In genomic region chr20:10634683-10635411, GRCh38 we compare ENCODE assay signal across 12 cellular contexts. TPM values are rescaled to one million over a fixed set of nuclear protein-coding genes. Genes with fewer than 3 reads are reported as not detected.
DNase-seq lines count a peak whose midpoint lies in the region; ATAC-seq and TF ChIP-seq lines count a peak whose summit lies in the region.
"Had no signal": no experiment of that assay in that cellular context is flagged by ENCODE, and none has a peak within 500 bp of the region (broad histone marks: within the 10 kb centered on the region; RNA-seq: fewer than 3 reads in every experiment).

No MANE protein-coding gene starts in this region.

- H3K9ac ChIP-seq in skeletal muscle satellite cell (ENCODE audit: low read depth, low read length), result no peak overlapping the region

- no peaks in the 10 kb centered on the region for H3K27me3 Mint-ChIP-seq in stimulated activated naive CD8-positive, alpha-beta T cell treated with anti-CD3 and anti-CD28 coated beads, Interleukin-15, amount 100 ng/mL, for 72 hours

- no peaks in the 10 kb centered on the region for H3K9me3 Mint-ChIP-seq in stimulated activated naive CD8-positive, alpha-beta T cell treated with anti-CD3 and anti-CD28 coated beads, Interleukin-15, amount 100 ng/mL, for 72 hours

- H3K9me3 ChIP-seq in ascending aorta (no peaks in the 10 kb centered on the region), skeletal muscle satellite cell (replicated peaks; ENCODE audit: low read length) (no peaks in the 10 kb centered on the region)

- H3K4me3 Mint-ChIP-seq in stimulated activated naive CD8-positive, alpha-beta T cell treated with anti-CD3 and anti-CD28 coated beads, Interleukin-15, amount 100 ng/mL, for 72 hours, result no peak overlapping the region

- TF ChIP-seq CTCF in ascending aorta (IDR thresholded peaks at IDR 0.05), result no peak
- no peak for TF ChIP-seq CTCF in foreskin fibroblast (IDR thresholded peaks at IDR 0.05; ENCODE audit: low read depth, low read length)

- no peaks in the 10 kb centered on the region for H3K27me3 ChIP-seq in ascending aorta
- no peaks in the 10 kb centered on the region for H3K27me3 ChIP-seq in skeletal muscle satellite cell (ENCODE audit: control insufficient read depth, insufficient read depth, low read length)

- intact Hi-C loops in ascending aorta (cut with DNase I), result loop anchor here (2.0 to 5.0 kb wide), 2 partner anchors 30 to 37 kb away; partner anchors contain the start of gene JAG1

- ATAC-seq in stimulated activated naive CD8-positive, alpha-beta T cell treated with anti-CD3 and anti-CD28 coated beads, Interleukin-15, amount 100 ng/mL, for 72 hours, result no peak
- ATAC-seq in GM21737 (IDR thresholded peaks at IDR 0.05; ENCODE audit: unreplicated experiment) (no peak), GM19395 (IDR thresholded peaks at IDR 0.05; ENCODE audit: unreplicated experiment) (no peak)

- H3K4me1 ChIP-seq in ascending aorta (peaks cover 29 to 51% of the 10 kb centered on the region in 2 donors), skeletal muscle satellite cell (ENCODE audit: control insufficient read depth, insufficient read depth, low read length) (peaks cover 34% of the 10 kb centered on the region)

- DNase-seq in EL (peak; percentile 88), ascending aorta (ENCODE audit: low spot score in 2 of 2) (peak in 1 of 2 donors; percentile 70), foreskin fibroblast (peak; percentile 73 to 84), putamen (ENCODE audit: low spot score) (no peak)
- DNase-seq in stimulated activated naive CD8-positive, alpha-beta T cell treated with anti-CD3 and anti-CD28 coated beads, Interleukin-15, amount 100 ng/mL, for 72 hours, result no peak
- DNase-seq: DMS53; hypothalamus; NCI-H510A treated with DMSO at 0.1 percent for 48 hours; stimulated activated CD4-positive, alpha-beta T cell treated with anti-CD3 and anti-CD28 coated beads, Interleukin-2, amount 100 ng/mL, for 24 hours had no signal

- H3K27ac ChIP-seq in ascending aorta, result peak overlapping the region; percentile 93 to 100

- no peak overlapping the region for H3K27ac Mint-ChIP-seq in stimulated activated naive CD8-positive, alpha-beta T cell treated with anti-CD3 and anti-CD28 coated beads, Interleukin-15, amount 100 ng/mL, for 72 hours

- H3K36me3 ChIP-seq in ascending aorta (peaks cover 0 to 12% of the 10 kb centered on the region in 2 donors), skeletal muscle satellite cell (ENCODE audit: insufficient read depth, low read length) (peaks cover 11% of the 10 kb centered on the region)

- no peaks in the 10 kb centered on the region for H3K4me1 Mint-ChIP-seq in stimulated activated naive CD8-positive, alpha-beta T cell treated with anti-CD3 and anti-CD28 coated beads, Interleukin-15, amount 100 ng/mL, for 72 hours

- H3K4me3 ChIP-seq in ascending aorta, result peak overlapping the region in 1 of 2 donors; percentile 19
- H3K4me3 ChIP-seq in foreskin fibroblast (ENCODE audit: low read depth in 1 of 2, low read length in 2 of 2), result no peak overlapping the region
- no peak overlapping the region for H3K4me3 ChIP-seq in skeletal muscle satellite cell (ENCODE audit: low read length)

- peak overlapping the region; percentile 28 for H3K4me2 ChIP-seq in skeletal muscle satellite cell (ENCODE audit: low read length)

RNA-seq across cellular contexts. Expression of gene JAG1, which starts 39.0 kb away (rescaled TPM):
- total RNA-seq in ascending aorta, result 101 TPM
- total RNA-seq in skeletal muscle satellite cell (2012; rRNA removed), result 11.1 and 15.2 TPM in 2 replicates

Comparison
In these comparisons a context has a peak if more than half of its experiments do, and no peak if none do; other contexts are left out.
1. DNase-seq: peak in EL (single experiment) and foreskin fibroblast (2 of 2); none in putamen (single experiment) and stimulated activated naive CD8-positive, alpha-beta T cell treated with anti-CD3 and anti-CD28 coated beads, Interleukin-15, amount 100 ng/mL, for 72 hours (0 of 2).